8 cellular contexts compared by ENCODE assay signal in the genomic region with DNA sequence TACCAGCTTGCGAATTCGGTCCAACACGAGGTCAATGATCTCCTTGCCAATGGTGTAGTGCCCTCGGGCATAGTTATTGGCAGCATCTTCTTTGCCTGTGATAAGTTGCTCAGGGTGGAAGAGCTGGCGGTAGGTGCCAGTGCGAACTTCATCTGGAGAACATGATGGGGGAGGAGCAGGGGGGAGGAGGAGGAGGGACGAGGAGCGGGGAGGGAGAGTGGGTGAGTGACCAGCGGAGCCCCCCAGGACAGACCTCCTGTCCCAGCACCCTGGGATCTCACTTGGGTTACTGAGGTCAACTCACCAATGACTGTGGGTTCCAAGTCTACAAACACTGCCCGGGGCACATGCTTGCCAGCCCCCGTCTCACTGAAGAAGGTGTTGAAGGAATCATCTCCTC. TPM values are rescaled to one million over a fixed set of nuclear protein-coding genes. Genes with fewer than 3 reads are reported as not detected.
DNase-seq lines count a peak whose midpoint lies in the region; TF ChIP-seq lines count a peak whose summit lies in the region.
"Not testable (repeated sequence)": the region's sequence is repeated elsewhere in the genome, so short reads cannot be mapped to it uniquely, and the experiment has no call there.

No MANE protein-coding gene starts in this region.

- H3F3A ChIP-seq in SK-N-SH (replicated peaks; ENCODE audit: insufficient read depth), result peaks cover 66% of the 10 kb centered on the region

- peaks cover 19% of the 10 kb centered on the region for H3K4me1 Mint-ChIP-seq in activated naive CD4-positive, alpha-beta T cell treated with anti-CD3 and anti-CD28 coated beads, Interleukin-2, amount 50 U/mL, for 24 hours

- POLR2A ChIA-PET in SK-N-SH (lab: Yijun Ruan, JAX), result interaction anchor here (4.8 kb wide), 2 partner anchors 47 to 55 kb away, joined by 94 to 97 read pairs; a partner anchor contains a TSS

- not testable (repeated sequence) for H3K79me1 ChIP-seq in mesenchymal stem cell (replicated peaks; ENCODE audit: low read length, poor library complexity, severe bottlenecking)

- H3K27ac ChIP-seq in SK-N-SH (ENCODE audit: low read depth in 2 of 2, low read length in 1 of 2) (peak overlapping the region; percentile 11 to 98; a peak in 1 of 4 replicates), caudate nucleus (ENCODE audit: low read depth, low read length) (peak overlapping the region; percentile 62), substantia nigra (ENCODE audit: low read depth, low read length, poor library complexity, severe bottlenecking) (peak overlapping the region; percentile 95)
- H3K27ac ChIP-seq in fibroblast of lung (ENCODE audit: insufficient read depth, low read length); mesenchymal stem cell (ENCODE audit: low read length, poor library complexity, severe bottlenecking): not testable (repeated sequence)

- H3K9me3 Mint-ChIP-seq in activated naive CD4-positive, alpha-beta T cell treated with anti-CD3 and anti-CD28 coated beads, Interleukin-2, amount 50 U/mL, for 24 hours, result not testable (repeated sequence)

- H4K20me1 ChIP-seq in SK-N-SH (ENCODE audit: insufficient read depth), result peaks cover 49% of the 10 kb centered on the region
- not testable (repeated sequence) for H4K20me1 ChIP-seq in fibroblast of lung (ENCODE audit: control insufficient read depth, extremely low read depth, insufficient read depth, low read length)

- not testable (repeated sequence) for H3K4me3 Mint-ChIP-seq in activated naive CD4-positive, alpha-beta T cell treated with anti-CD3 and anti-CD28 coated beads, Interleukin-2, amount 50 U/mL, for 24 hours

- H3K4me2 ChIP-seq in SK-N-SH (peak overlapping the region; percentile 91), fibroblast of lung (ENCODE audit: extremely low read depth, insufficient read depth, low read length) (peak overlapping the region; percentile 48), mesenchymal stem cell (ENCODE audit: low read length, poor library complexity, severe bottlenecking) (peak overlapping the region; percentile 70)

- TF ChIP-seq RAD21 in SK-N-SH (IDR thresholded peaks at IDR 0.05; ENCODE audit: low read length), result not testable (repeated sequence)

- not testable (repeated sequence) for H2BK15ac ChIP-seq in mesenchymal stem cell (ENCODE audit: low read depth, poor library complexity, severe bottlenecking)

- peak overlapping the region; percentile 100; the same call in 1 of the 2 replicates for H3K9ac ChIP-seq in SK-N-SH
- not testable (repeated sequence) for H3K9ac ChIP-seq in fibroblast of lung (ENCODE audit: insufficient read depth, low read length)
- peak overlapping the region; percentile 99 for H3K9ac ChIP-seq in mesenchymal stem cell (ENCODE audit: low read length)

- H2AFZ ChIP-seq in SK-N-SH (ENCODE audit: low read depth); fibroblast of lung (ENCODE audit: low read length); mesenchymal stem cell (ENCODE audit: low read depth, low read length); neuron (ENCODE audit: low read depth, low read length): not testable (repeated sequence)

- H3K27me3 ChIP-seq in BE2C; SK-N-SH (ENCODE audit: insufficient read depth); fibroblast of lung (ENCODE audit: control insufficient read depth, insufficient read depth, low read length); mesenchymal stem cell (ENCODE audit: control insufficient read depth in 1 of 2, insufficient read depth in 1 of 2, low read length in 2 of 2); neuron (ENCODE audit: insufficient read depth, low read length): not testable (repeated sequence)

- not testable (repeated sequence) for H3K23ac ChIP-seq in mesenchymal stem cell (ENCODE audit: low read length in 2 of 2)

- not testable (repeated sequence) for TF ChIP-seq EP300 in SK-N-SH (IDR thresholded peaks at IDR 0.05; ENCODE audit: borderline replicate concordance in 1 of 2, low read depth in 1 of 2, low read length in 1 of 2)

- not testable (repeated sequence) for DNase-seq in BE2C; SK-N-SH; fibroblast of lung (ENCODE audit: low read depth in 2 of 2); mesenchymal stem cell
- peak in 3 of 61 donors; percentile 4 to 30 (median 19) for DNase-seq in caudate nucleus (lab: John Stamatoyannopoulos, UW)
- DNase-seq in substantia nigra (lab: John Stamatoyannopoulos, UW), result peak in 5 of 49 donors; percentile 9 to 36 (median 12)

- H4K91ac ChIP-seq in mesenchymal stem cell (ENCODE audit: low read length), result not testable (repeated sequence)

- H3K9me3 ChIP-seq in BE2C; SK-N-SH; fibroblast of lung (ENCODE audit: control insufficient read depth, insufficient read depth, low read depth, low read length); mesenchymal stem cell (ENCODE audit: control insufficient read depth, low read length); neuron (ENCODE audit: low read length): not testable (repeated sequence)

- WGBS in SK-N-SH (ENCODE audit: low lambda C conversion rate), result 72% methylated on average over 8 of the region's 11 CpGs
- 97% methylated on average over 11 of the region's 11 CpGs for WGBS in mesenchymal stem cell

- TF ChIP-seq CTCF in BE2C (IDR thresholded peaks at IDR 0.05; ENCODE audit: low read depth, low read length); SK-N-SH (IDR thresholded peaks at IDR 0.05); fibroblast of lung (conservative IDR thresholded peaks at IDR 0.05 in 1 of 2, IDR thresholded peaks at IDR 0.05 in 1 of 2; ENCODE audit: low read depth in 1 of 2, low read length in 2 of 2): not testable (repeated sequence)

- H3K4me3 ChIP-seq in BE2C (ENCODE audit: low read depth, low read length) (peak overlapping the region; percentile 92), SK-N-SH (ENCODE audit: low read depth in 2 of 2, low read length in 1 of 2) (peak overlapping the region; percentile 91 to 94), fibroblast of lung (replicated peaks in 1 of 4; ENCODE audit: control extremely low read depth in 1 of 4, insufficient read depth in 1 of 4, low read depth in 3 of 4, low read length in 4 of 4) (peak overlapping the region in 3 of 4 experiments; percentile 65 to 100 (median 87)), mesenchymal stem cell (ENCODE audit: insufficient read depth in 1 of 2, low read depth in 1 of 2, low read length in 2 of 2) (peak overlapping the region in 1 of 2 experiments; percentile 90), neuron (ENCODE audit: low read length) (peak overlapping the region; percentile 64)

- H3K36me3 ChIP-seq in BE2C (peaks cover 39% of the 10 kb centered on the region), SK-N-SH (replicated peaks in 1 of 2; ENCODE audit: control insufficient read depth in 1 of 2, insufficient read depth in 2 of 2, low read length in 1 of 2) (peaks cover 16 to 42% of the 10 kb centered on the region in 2 experiments), mesenchymal stem cell (ENCODE audit: control insufficient read depth in 1 of 2, insufficient read depth in 2 of 2, low read depth in 1 of 2, low read length in 2 of 2) (peaks cover 21 to 28% of the 10 kb centered on the region in 2 experiments), neuron (ENCODE audit: insufficient read depth, low read length) (peaks cover 33% of the 10 kb centered on the region)
- not testable (repeated sequence) for H3K36me3 ChIP-seq in fibroblast of lung (ENCODE audit: control insufficient read depth, insufficient read depth, low read length)

- not testable (repeated sequence) for H3K14ac ChIP-seq in mesenchymal stem cell (ENCODE audit: low read length in 2 of 2)

- not testable (repeated sequence) for H3K4ac ChIP-seq in mesenchymal stem cell (ENCODE audit: low read depth in 1 of 2, low read length in 2 of 2)

- not testable (repeated sequence) for H2BK5ac ChIP-seq in mesenchymal stem cell (ENCODE audit: low read depth, low read length, poor library complexity, severe bottlenecking)

- H3K79me2 ChIP-seq in SK-N-SH (ENCODE audit: insufficient read depth), result peaks cover 55% of the 10 kb centered on the region
- H3K79me2 ChIP-seq in fibroblast of lung (ENCODE audit: control insufficient read depth, insufficient read depth, low read length), result peaks cover 32% of the 10 kb centered on the region

- H3K27me3 Mint-ChIP-seq in activated naive CD4-positive, alpha-beta T cell treated with anti-CD3 and anti-CD28 coated beads, Interleukin-2, amount 50 U/mL, for 24 hours, result not testable (repeated sequence)

- H2BK120ac ChIP-seq in mesenchymal stem cell (ENCODE audit: low read depth, low read length), result not testable (repeated sequence)

- H2AK5ac ChIP-seq in mesenchymal stem cell (ENCODE audit: low read length, severe bottlenecking), result not testable (repeated sequence)

- not testable (repeated sequence) for H4K8ac ChIP-seq in mesenchymal stem cell (ENCODE audit: low read length)

- not testable (repeated sequence) for H3K36me3 Mint-ChIP-seq in activated naive CD4-positive, alpha-beta T cell treated with anti-CD3 and anti-CD28 coated beads, Interleukin-2, amount 50 U/mL, for 24 hours

- peak overlapping the region; percentile 51 for H3K27ac Mint-ChIP-seq in activated naive CD4-positive, alpha-beta T cell treated with anti-CD3 and anti-CD28 coated beads, Interleukin-2, amount 50 U/mL, for 24 hours

- H3K4me1 ChIP-seq in BE2C; fibroblast of lung (ENCODE audit: control insufficient read depth, extremely low read depth, insufficient read depth, low read length); mesenchymal stem cell (ENCODE audit: control insufficient read depth, insufficient read depth, low read depth, low read length): not testable (repeated sequence)
- H3K4me1 ChIP-seq in SK-N-SH (ENCODE audit: control insufficient read depth in 1 of 2, insufficient read depth in 2 of 2, low read depth in 1 of 2, low read length in 1 of 2) (peaks cover 6 to 28% of the 10 kb centered on the region in 2 experiments; a peak in 2 of 4 replicates), neuron (ENCODE audit: insufficient read depth, low read length) (peaks cover 35% of the 10 kb centered on the region)

- H2BK12ac ChIP-seq in mesenchymal stem cell (ENCODE audit: low read length in 2 of 2), result not testable (repeated sequence)

- not testable (repeated sequence) for H3K18ac ChIP-seq in mesenchymal stem cell (ENCODE audit: low read depth in 1 of 2, low read length in 2 of 2)

- H3K9me2 ChIP-seq in SK-N-SH, result not testable (repeated sequence)

- CTCF ChIA-PET in SK-N-SH (lab: Yijun Ruan, JAX), result interaction anchor here (6.2 kb wide), 1 partner anchor 47 kb away, joined by 79 read pairs; no protein-coding TSS in a partner anchor

RNA-seq across cellular contexts. Expression of a gene that starts 2.6 kb away (rescaled TPM):
- polyA plus RNA-seq in BE2C (2012; ENCODE audit: insufficient read depth, insufficient read length, low read depth), result 1,431 TPM
- polyA plus RNA-seq in SK-N-SH (2012; rRNA removed), result 1,427 and 1,906 TPM in 2 replicates
- polyA plus RNA-seq in SK-N-SH (2012; cell fraction: cytosol; rRNA removed), result 1,102 and 1,356 TPM in 2 replicates
- polyA plus RNA-seq in SK-N-SH (2012; cell fraction: nucleus; rRNA removed), result 1,333 and 1,752 TPM in 2 replicates
- 772 and 888 TPM in 2 replicates for total RNA-seq in fibroblast of lung
- 2,642 and 3,496 TPM in 2 replicates for polyA plus RNA-seq in fibroblast of lung
- polyA plus RNA-seq in fibroblast of lung (2012), result 1,551 and 1,948 TPM in 2 replicates
- 4,230 and 5,465 TPM in 2 replicates for polyA minus RNA-seq in fibroblast of lung (ENCODE audit: low replicate concordance)
- 656 TPM for polyA plus RNA-seq in mesenchymal stem cell (2013, experiment 1 of 2)
- polyA plus RNA-seq in mesenchymal stem cell (2013, experiment 2 of 2), result 667 TPM

RNA-seq across cellular contexts. Expression of a gene that starts 55.1 kb away (rescaled TPM):
- 1,105 TPM for polyA plus RNA-seq in BE2C (2012; ENCODE audit: insufficient read depth, insufficient read length, low read depth)
- polyA plus RNA-seq in SK-N-SH (2012; rRNA removed) (2,454 and 2,856 TPM in 2 replicates), fibroblast of lung (3,083 and 6,675 TPM in 2 replicates)
- polyA plus RNA-seq in SK-N-SH (2012; cell fraction: cytosol; rRNA removed), result 1,826 and 2,117 TPM in 2 replicates
- 970 and 1,206 TPM in 2 replicates for polyA plus RNA-seq in SK-N-SH (2012; cell fraction: nucleus; rRNA removed)
- total RNA-seq in fibroblast of lung, result 656 and 1,258 TPM in 2 replicates
- 1,678 and 3,646 TPM in 2 replicates for polyA plus RNA-seq in fibroblast of lung (2012)
- polyA minus RNA-seq in fibroblast of lung (ENCODE audit: low replicate concordance), result 4,720 and 8,882 TPM in 2 replicates
- 901 TPM for polyA plus RNA-seq in mesenchymal stem cell (2013, experiment 1 of 2)
- 900 TPM for polyA plus RNA-seq in mesenchymal stem cell (2013, experiment 2 of 2)
